Comparison of ENCODE assay signal across 15 cellular contexts in the genomic region with DNA sequence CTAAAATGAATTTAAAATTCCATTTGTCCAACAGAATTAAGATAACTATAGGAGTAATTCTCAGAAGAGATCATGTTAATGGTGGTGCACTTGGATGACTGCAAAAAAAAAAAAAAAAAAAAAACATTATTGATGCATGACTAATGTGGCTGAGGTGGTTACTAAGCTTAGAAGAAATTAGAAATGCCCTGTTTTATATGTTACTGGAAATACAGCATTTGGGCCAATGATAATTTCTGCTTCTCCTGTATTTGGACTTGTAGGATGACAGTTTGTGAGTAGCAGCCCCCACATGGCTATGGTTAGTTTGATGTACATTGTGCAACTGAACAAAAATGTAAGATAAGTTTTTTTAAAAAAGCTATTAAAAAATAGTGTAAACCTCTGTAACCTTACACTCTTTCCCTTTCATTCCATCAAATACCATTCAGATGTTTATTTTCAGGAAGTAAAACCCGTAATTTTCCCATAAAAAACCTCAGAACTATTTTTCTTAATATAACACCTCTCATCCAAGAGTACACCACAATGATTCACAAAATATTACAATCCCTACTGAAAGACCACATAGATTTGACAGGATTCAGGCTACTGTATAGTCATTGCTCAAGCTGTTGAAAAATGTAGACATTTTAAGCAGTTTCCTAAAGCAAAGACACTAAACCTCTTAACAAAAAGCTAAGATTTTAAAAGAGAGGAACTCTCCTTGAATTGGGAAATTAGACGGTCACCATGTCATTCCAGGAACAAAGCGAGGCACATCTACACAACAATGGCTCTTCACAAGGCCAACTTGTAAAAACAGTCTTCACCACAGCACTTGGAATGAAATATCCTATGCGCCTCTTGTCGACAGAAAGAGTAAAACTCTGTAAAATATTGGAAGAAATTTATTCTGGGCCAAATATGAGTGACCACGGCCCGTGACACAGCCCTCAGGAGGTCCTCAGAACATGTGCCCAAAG.
DNase-seq lines count a peak whose midpoint lies in the region; ATAC-seq and TF ChIP-seq lines count a peak whose summit lies in the region.
"Had no signal": no experiment of that assay in that cellular context is flagged by ENCODE, and none has a peak within 500 bp of the region (broad histone marks: within the 10 kb centered on the region; RNA-seq: fewer than 3 reads in every experiment).

No MANE protein-coding gene starts in this region.

- H2AFZ ChIP-seq in PC-3 (ENCODE audit: low read length): no peak overlapping the region

- H3K27me3 ChIP-seq in PC-3 (ENCODE audit: low read length): no peaks in the 10 kb centered on the region

- H3K36me3 Mint-ChIP-seq in endothelial cell (ENCODE audit: low read depth, unreplicated experiment): peaks cover 4% of the 10 kb centered on the region
- H3K36me3 Mint-ChIP-seq in immature natural killer cell: peaks cover 0 to 19% (median 0%) of the 10 kb centered on the region in 3 donors

- no peaks in the 10 kb centered on the region for H4K20me1 ChIP-seq in PC-3 (ENCODE audit: low read length)

- peak overlapping the region; percentile 77 for H3K27ac Mint-ChIP-seq in endothelial cell (ENCODE audit: unreplicated experiment)
- no peak overlapping the region for H3K27ac Mint-ChIP-seq in immature natural killer cell

- BruUV-seq in PC-3 (replicated peaks; lab: Mats Ljungman, UMichigan): no TSS peak

- peak overlapping the region; percentile 67 for H3K27ac ChIP-seq in PC-3 (ENCODE audit: low read length)
- H3K27ac ChIP-seq: left ventricle myocardium inferior had no signal

- no peaks in the 10 kb centered on the region for H3K9me2 ChIP-seq in PC-3 (replicated peaks; ENCODE audit: low read length)

- peak overlapping the region; percentile 29 for H3K4me2 ChIP-seq in PC-3 (ENCODE audit: low read length)

- H3K9me3 ChIP-seq in PC-3 (ENCODE audit: low read length): no peaks in the 10 kb centered on the region

- H3K4me1 ChIP-seq in PC-3 (ENCODE audit: insufficient read depth, low read length): peaks cover 28% of the 10 kb centered on the region
- H3K4me1 ChIP-seq: left ventricle myocardium inferior had no signal

- peak overlapping the region; percentile 27; the same call in 1 of the 2 replicates for H3K4me3 ChIP-seq in PC-3 (ENCODE audit: low read length)
- H3K4me3 ChIP-seq: left ventricle myocardium inferior had no signal

- no peak overlapping the region for H3K4me3 Mint-ChIP-seq in endothelial cell (ENCODE audit: unreplicated experiment)
- no peak overlapping the region for H3K4me3 Mint-ChIP-seq in immature natural killer cell

- CTCF ChIA-PET in PC-3 (lab: Charles Lee): interaction anchor here (0.6 kb wide), 2 partner anchors 95 to 933 kb away, joined by 3 to 4 read pairs; no protein-coding TSS in a partner anchor

- intact Hi-C loops in PC-3 (cut with micrococcal nuclease): loop anchor here (1.0 to 5.0 kb wide), 4 partner anchors 35 to 87 kb away; no protein-coding TSS in a partner anchor

- H3F3A ChIP-seq in PC-3 (ENCODE audit: low read length, unreplicated experiment): peaks cover 7% of the 10 kb centered on the region

- no peak for TF ChIP-seq CTCF in PC-3 (conservative IDR thresholded peaks at IDR 0.05; ENCODE audit: low read depth, low read length)
- no peak for TF ChIP-seq CTCF in endothelial cell (IDR thresholded peaks at IDR 0.05; ENCODE audit: unreplicated experiment)

- H3K9ac ChIP-seq in PC-3 (ENCODE audit: low read length): no peak overlapping the region

- no peaks in the 10 kb centered on the region for H3K79me2 ChIP-seq in PC-3 (ENCODE audit: low read length)

- H3K27me3 Mint-ChIP-seq in endothelial cell (ENCODE audit: unreplicated experiment) (peaks cover 2% of the 10 kb centered on the region), immature natural killer cell (ENCODE audit: low read depth in 3 of 3) (peaks cover 1 to 3% (median 2%) of the 10 kb centered on the region in 3 donors)

- POLR2A ChIA-PET in PC-3 (lab: Charles Lee; ENCODE audit: unreplicated experiment): interaction anchor here (0.6 to 0.7 kb wide), 2 partner anchors 35 to 87 kb away, joined by 3 read pairs; no protein-coding TSS in a partner anchor

- DNase-seq in EH (ENCODE audit: low read depth): peak; percentile 98
- peak; percentile 62 for DNase-seq in PC-3
- no peak for DNase-seq in endothelial cell (ENCODE audit: low spot score)
- DNase-seq in non-pigmented ciliary epithelial cell (ENCODE audit: low read depth): peak; percentile 68
- no peak for DNase-seq in NCI-H2227 treated with DMSO at 0.1 percent for 48 hours (lab: John Stamatoyannopoulos, UW)
- no peak for DNase-seq in immature natural killer cell
- DNase-seq: activated CD4-positive, CD25-positive, alpha-beta regulatory T cell; activated gamma-delta T cell; COR-L47; effector CD4-positive, alpha-beta T cell; left ventricle myocardium inferior; NCI-H1694 had no signal

- peaks cover 20% of the 10 kb centered on the region for H3K4me1 Mint-ChIP-seq in endothelial cell (ENCODE audit: unreplicated experiment)
- no peaks in the 10 kb centered on the region for H3K4me1 Mint-ChIP-seq in immature natural killer cell

- no peaks in the 10 kb centered on the region for H3K36me3 ChIP-seq in PC-3 (ENCODE audit: low read depth, low read length)
- H3K36me3 ChIP-seq: left ventricle myocardium inferior had no signal

- ATAC-seq in PC-3: peak; percentile 87
- ATAC-seq in HG03196 (IDR thresholded peaks at IDR 0.05; ENCODE audit: unreplicated experiment): no peak
- no peak for ATAC-seq in GM19328 (IDR thresholded peaks at IDR 0.05; ENCODE audit: unreplicated experiment)
- ATAC-seq: Panc1 had no signal

- no peaks in the 10 kb centered on the region for H3K9me3 Mint-ChIP-seq in endothelial cell (ENCODE audit: unreplicated experiment)
- no peaks in the 10 kb centered on the region for H3K9me3 Mint-ChIP-seq in immature natural killer cell

Comparison
In these comparisons a context has a peak if more than half of its experiments do, and no peak if none do; other contexts are left out.
1. DNase-seq: peak in EH (single experiment), PC-3 (single experiment) and non-pigmented ciliary epithelial cell (single experiment); none in endothelial cell (single experiment), NCI-H2227 treated with DMSO at 0.1 percent for 48 hours (single experiment) and immature natural killer cell (0 of 3).